ENCODE assay signal across 8 cellular contexts in genomic region chr9:36191290-36191645, GRCh38. TPM values are rescaled to one million over a fixed set of nuclear protein-coding genes. Genes with fewer than 3 reads are reported as not detected.
A peak's percentile ranks its signal among the peaks of the same experiment; 100 is the strongest.
DNase-seq lines count a peak whose midpoint lies in the region; ATAC-seq and TF ChIP-seq lines count a peak whose summit lies in the region.

No MANE protein-coding gene starts in this region.

- peaks cover 20% of the 10 kb centered on the region for H3K4me1 Mint-ChIP-seq in Calu3 (ENCODE audit: low read depth, unreplicated experiment)
- peaks cover 50% of the 10 kb centered on the region for H3K4me1 Mint-ChIP-seq in activated naive CD8-positive, alpha-beta T cell treated with anti-CD3 and anti-CD28 coated beads, Interleukin-2, amount 10 ng/mL, durations not matched to agents 7 days and 5 days

- CTCF ChIA-PET in Calu3 (lab: Charles Lee), result interaction anchor here (1.7 kb wide), 1 partner anchor 25 kb away, joined by 3 read pairs; no protein-coding TSS in a partner anchor

- ATAC-seq in HG02588 (IDR thresholded peaks at IDR 0.05; ENCODE audit: unreplicated experiment), result peak; percentile 2
- peak; percentile 7 for ATAC-seq in activated naive CD8-positive, alpha-beta T cell treated with anti-CD3 and anti-CD28 coated beads, Interleukin-2, amount 10 ng/mL, durations not matched to agents 7 days and 5 days (ENCODE audit: low read depth)
- no peak for ATAC-seq in GM18870 (IDR thresholded peaks at IDR 0.05; ENCODE audit: unreplicated experiment)

- no peaks in the 10 kb centered on the region for H3K27me3 Mint-ChIP-seq in Calu3 (ENCODE audit: unreplicated experiment)
- peaks cover 11% of the 10 kb centered on the region for H3K27me3 Mint-ChIP-seq in activated naive CD8-positive, alpha-beta T cell treated with anti-CD3 and anti-CD28 coated beads, Interleukin-2, amount 10 ng/mL, durations not matched to agents 7 days and 5 days

- intact Hi-C loops in Calu3 (cut with micrococcal nuclease; ENCODE audit: unreplicated experiment), result no loop called here

- POLR2A ChIA-PET in activated naive CD8-positive, alpha-beta T cell treated with anti-CD3 and anti-CD28 coated beads, Interleukin-2, amount 10 ng/mL, durations not matched to agents 7 days and 5 days (lab: Charles Lee), result interaction anchor here (1.0 to 3.0 kb wide), 16 partner anchors 10 to 460 kb away, joined by 3 to 20 read pairs (median 9); partner anchors contain the start of genes GLIPR2 and GNE

- no peak for TF ChIP-seq CTCF in Calu3 (IDR thresholded peaks at IDR 0.05; ENCODE audit: unreplicated experiment)

- H3K9me3 Mint-ChIP-seq in Calu3 (ENCODE audit: low read depth, unreplicated experiment), result no peaks in the 10 kb centered on the region
- no peaks in the 10 kb centered on the region for H3K9me3 Mint-ChIP-seq in activated naive CD8-positive, alpha-beta T cell treated with anti-CD3 and anti-CD28 coated beads, Interleukin-2, amount 10 ng/mL, durations not matched to agents 7 days and 5 days

- H3K4me3 ChIP-seq in iPS-11a (ENCODE audit: low read depth, low read length), result peak overlapping the region; percentile 92

- peak overlapping the region; percentile 83 for H3K4me3 Mint-ChIP-seq in Calu3 (ENCODE audit: low read depth, unreplicated experiment)
- H3K4me3 Mint-ChIP-seq in activated naive CD8-positive, alpha-beta T cell treated with anti-CD3 and anti-CD28 coated beads, Interleukin-2, amount 10 ng/mL, durations not matched to agents 7 days and 5 days, result peak overlapping the region; percentile 97

- BruUV-seq in Calu3 (replicated peaks; lab: Mats Ljungman, UMichigan), result no TSS peak

- peak overlapping the region; percentile 92 for H3K27ac Mint-ChIP-seq in Calu3 (ENCODE audit: unreplicated experiment)
- peak overlapping the region; percentile 61 for H3K27ac Mint-ChIP-seq in activated naive CD8-positive, alpha-beta T cell treated with anti-CD3 and anti-CD28 coated beads, Interleukin-2, amount 10 ng/mL, durations not matched to agents 7 days and 5 days

- DNase-seq in Calu3 (no peak), RKO (ENCODE audit: low spot score) (peak; percentile 28), NCI-H2196 treated with DMSO at 0.1 percent for 48 hours (lab: John Stamatoyannopoulos, UW; ENCODE audit: unreplicated experiment) (no peak)
- DNase-seq in activated naive CD8-positive, alpha-beta T cell treated with anti-CD3 and anti-CD28 coated beads, Interleukin-2, amount 10 ng/mL, durations not matched to agents 7 days and 5 days, result peak; percentile 64
- DNase-seq in stimulated activated CD4-positive, alpha-beta T cell treated with anti-CD3 and anti-CD28 coated beads, Interleukin-15, amount 100 ng/mL, for 24 hours, result peak; percentile 60

- peaks cover 30% of the 10 kb centered on the region for H3K36me3 Mint-ChIP-seq in Calu3 (ENCODE audit: insufficient read depth, unreplicated experiment)
- H3K36me3 Mint-ChIP-seq in activated naive CD8-positive, alpha-beta T cell treated with anti-CD3 and anti-CD28 coated beads, Interleukin-2, amount 10 ng/mL, durations not matched to agents 7 days and 5 days, result peaks cover 12% of the 10 kb centered on the region

RNA-seq across cellular contexts. Expression of gene CLTA, which starts 0.5 kb away (rescaled TPM):
- 85.5 and 87.3 TPM in 2 replicates for total RNA-seq in Calu3 (2022)
- 100 to 1,000 TPM; 119 to 123 TPM for total RNA-seq in activated naive CD8-positive, alpha-beta T cell treated with anti-CD3 and anti-CD28 coated beads, Interleukin-2, amount 10 ng/mL, durations not matched to agents 7 days and 5 days

RNA-seq across cellular contexts. Expression of gene CCIN, which starts 22.1 kb away (rescaled TPM):
- not detected in 2 replicates for total RNA-seq in Calu3 (2022)
- total RNA-seq in activated naive CD8-positive, alpha-beta T cell treated with anti-CD3 and anti-CD28 coated beads, Interleukin-2, amount 10 ng/mL, durations not matched to agents 7 days and 5 days, result under 1 TPM; 0.14 to 0.26 TPM

RNA-seq across cellular contexts. Expression of gene GLIPR2, which starts 54.7 kb away (rescaled TPM):
- 0.19 and 0.24 TPM in 2 replicates for total RNA-seq in Calu3 (2022)
- 10 to 100 TPM; 56.5 to 58.1 TPM for total RNA-seq in activated naive CD8-positive, alpha-beta T cell treated with anti-CD3 and anti-CD28 coated beads, Interleukin-2, amount 10 ng/mL, durations not matched to agents 7 days and 5 days

Comparison
In these comparisons a context has a peak if more than half of its experiments do, and no peak if none do; other contexts are left out.
1. DNase-seq: peak in RKO (single experiment), activated naive CD8-positive, alpha-beta T cell treated with anti-CD3 and anti-CD28 coated beads, Interleukin-2, amount 10 ng/mL, durations not matched to agents 7 days and 5 days (single experiment) and stimulated activated CD4-positive, alpha-beta T cell treated with anti-CD3 and anti-CD28 coated beads, Interleukin-15, amount 100 ng/mL, for 24 hours (single experiment); none in Calu3 (single experiment) and NCI-H2196 treated with DMSO at 0.1 percent for 48 hours (single experiment).
2. RNA of gene GLIPR2, which starts 54.7 kb away (total RNA-seq): 56.5 to 58.1 TPM in activated naive CD8-positive, alpha-beta T cell treated with anti-CD3 and anti-CD28 coated beads, Interleukin-2, amount 10 ng/mL, durations not matched to agents 7 days and 5 days; 0.19 to 0.24 TPM in Calu3; every median in the first group is over 10 times any median in the second.